15 cellular contexts compared by ENCODE assay signal in the genomic region with DNA sequence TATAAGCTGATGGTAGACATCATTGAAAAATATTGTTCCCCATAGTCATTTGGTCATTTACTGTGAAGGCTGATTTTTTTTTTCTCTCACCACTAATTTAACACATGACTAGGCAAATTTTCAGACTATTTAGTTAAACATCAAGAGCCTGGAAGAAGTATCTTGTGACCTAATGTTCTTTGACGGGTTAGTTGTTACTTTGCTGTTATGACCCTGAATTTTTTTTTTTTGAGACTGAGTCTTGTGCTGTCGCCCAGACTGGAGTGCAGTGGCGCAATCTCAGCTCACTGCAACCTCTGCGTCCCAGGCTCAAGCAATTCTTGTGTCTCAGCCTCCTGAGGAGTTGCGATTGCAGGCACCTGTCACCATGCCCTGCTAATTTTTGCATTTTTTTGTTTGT.
DNase-seq lines count a peak whose midpoint lies in the region; ATAC-seq, FAIRE-seq and TF ChIP-seq lines count a peak whose summit lies in the region.
"Had no signal": no experiment of that assay in that cellular context is flagged by ENCODE, and none has a peak within 500 bp of the region (broad histone marks: within the 10 kb centered on the region; RNA-seq: fewer than 3 reads in every experiment).

No MANE protein-coding gene starts in this region.

- WGBS in HepG2 (ENCODE audit: low lambda C conversion rate) = 96% methylated on average over 5 of the region's 5 CpGs
- WGBS in right lobe of liver (ENCODE audit: insufficient coverage, low coverage, low lambda C conversion rate, missing lambda C conversion rate) = 88% methylated on average over 5 of the region's 5 CpGs
- WGBS in suprapubic skin = 99% methylated on average over 5 of the region's 5 CpGs

- in situ Hi-C loops in HepG2 (cut with HindIII; ENCODE audit: extremely low pct_ligation_motif_present, low pct_unique_long_range_greater_than_20kb) = no loop called here

- H3K9ac ChIP-seq in HepG2 (ENCODE audit: insufficient read depth, low read depth, low read length) = no peak overlapping the region

- H3K4me2 ChIP-seq in HepG2 (ENCODE audit: low read depth, low read length) = no peak overlapping the region

- CTCF ChIA-PET in HepG2 (lab: Yijun Ruan, JAX; ENCODE audit: low intra/inter-chr PET ratio, low total read pairs) = no interaction called here

- H4K20me1 ChIP-seq in HepG2 (ENCODE audit: insufficient read depth, low read length) = no peaks in the 10 kb centered on the region

- POLR2A ChIA-PET in HepG2 (lab: Yijun Ruan, JAX) = no interaction called here

- TF ChIP-seq RAD21 in HepG2 (CRISPR knock-in tag; IDR thresholded peaks at IDR 0.05) = no peak

- intact Hi-C loops in HepG2 (cut with micrococcal nuclease; ENCODE audit: unreplicated experiment) (no loop called here), right lobe of liver (cut with DNase I) (no loop called here)

- ATAC-seq in HepG2 = no peak
- ATAC-seq in right lobe of liver = no peak
- no peak for ATAC-seq in GM19324 (IDR thresholded peaks at IDR 0.05; ENCODE audit: low FRiP score, unreplicated experiment)
- ATAC-seq: GM12878 had no signal

- H3K79me2 ChIP-seq in HepG2 (ENCODE audit: insufficient read depth, low read length) = no peaks in the 10 kb centered on the region

- H3K4me3 ChIP-seq in HepG2 (replicated peaks in 1 of 3; ENCODE audit: insufficient read depth in 1 of 3, low read depth in 2 of 3, low read length in 3 of 3) = no peak overlapping the region
- H3K4me3 ChIP-seq in right lobe of liver = no peak overlapping the region
- no peak overlapping the region for H3K4me3 ChIP-seq in suprapubic skin
- H3K4me3 ChIP-seq: GM12878, HAP-1 had no signal

- no TSS peak for BruUV-seq in HepG2 (replicated peaks; lab: Mats Ljungman, UMichigan)

- H3K9me3 ChIP-seq in HepG2 (ENCODE audit: low read length) = no peaks in the 10 kb centered on the region
- no peaks in the 10 kb centered on the region for H3K9me3 ChIP-seq in right lobe of liver
- no peaks in the 10 kb centered on the region for H3K9me3 ChIP-seq in suprapubic skin
- H3K9me3 ChIP-seq: HAP-1 had no signal

- TF ChIP-seq CTCF in HepG2 (CRISPR knock-in tag; IDR thresholded peaks at IDR 0.05) (no peak), right lobe of liver (IDR thresholded peaks at IDR 0.05) (no peak), suprapubic skin (IDR thresholded peaks at IDR 0.05) (no peak)

- DNase-seq in HepG2 (ENCODE audit: low spot score) (no peak), right lobe of liver (no peak), retina (peak; percentile 1), suprapubic skin (ENCODE audit: low spot score in 2 of 2) (no peak)
- DNase-seq in activated naive CD4-positive, alpha-beta T cell treated with Interleukin-2 at 50 U/mL for 16 hours = no peak
- DNase-seq: C1 segment of cervical spinal cord; CD4-positive, alpha-beta T cell; DMS79 had no signal

- TF ChIP-seq POLR2A in HepG2 (IDR thresholded peaks at IDR 0.05; ENCODE audit: insufficient read depth in 1 of 2, low read depth in 2 of 2, low read length in 2 of 2) (no peak), right lobe of liver (IDR thresholded peaks at IDR 0.05) (no peak), suprapubic skin (IDR thresholded peaks at IDR 0.05) (no peak)

- FAIRE-seq in HepG2 (lab: Jason Lieb, UNC) (no peak), islet of Langerhans (lab: Jason Lieb, UNC) (peak; percentile 9)
- FAIRE-seq: GM12878, GM18507, H1 had no signal

- H2AFZ ChIP-seq in HepG2 (ENCODE audit: low read length) = no peak overlapping the region

- H3K36me3 ChIP-seq in HepG2 (replicated peaks in 1 of 2; ENCODE audit: control insufficient read depth in 1 of 2, insufficient read depth in 2 of 2, low read length in 2 of 2) = peaks cover 0 to 24% of the 10 kb centered on the region in 2 experiments; a peak in 3 of 5 replicates
- H3K36me3 ChIP-seq in right lobe of liver = peaks cover 0 to 16% (median 0%) of the 10 kb centered on the region in 4 donors
- peaks cover 16% of the 10 kb centered on the region for H3K36me3 ChIP-seq in suprapubic skin

- H3K27ac ChIP-seq in HepG2 (ENCODE audit: extremely low read length, insufficient read depth, low read length) (no peak overlapping the region), right lobe of liver (no peak overlapping the region), suprapubic skin (no peak overlapping the region)
- H3K27ac ChIP-seq: 22Rv1 had no signal

- H3K4me1 ChIP-seq in HepG2 (ENCODE audit: insufficient read depth, low read length) (no peaks in the 10 kb centered on the region), right lobe of liver (no peaks in the 10 kb centered on the region), suprapubic skin (no peaks in the 10 kb centered on the region)
- H3K4me1 ChIP-seq: HAP-1 had no signal

- H3K27me3 ChIP-seq in HepG2 (ENCODE audit: control insufficient read depth in 1 of 2, insufficient read depth in 2 of 2, low read length in 2 of 2) (no peaks in the 10 kb centered on the region), right lobe of liver (no peaks in the 10 kb centered on the region), suprapubic skin (no peaks in the 10 kb centered on the region)

- TF ChIP-seq EP300 in HepG2 (IDR thresholded peaks at IDR 0.05; ENCODE audit: low read depth in 2 of 2, low read length in 2 of 2) (no peak), HepG2 (CRISPR knock-in tag; IDR thresholded peaks at IDR 0.05; ENCODE audit: borderline replicate concordance) (no peak), suprapubic skin (IDR thresholded peaks at IDR 0.05) (no peak)

TF ChIP-seq in HepG2, 621 proteins besides CTCF, POLR2A, EP300 and RAD21:
- TF ChIP-seq FOXO1 (CRISPR knock-in tag; IDR thresholded peaks at IDR 0.05) = no peak
- 0 out of 2 replicates have a peak, but pooled peaks have one; percentile 33 for TF ChIP-seq NFE2L2 (IDR thresholded peaks at IDR 0.05; ENCODE audit: low read length)
- TF ChIP-seq ZNF510 (CRISPR knock-in tag; IDR thresholded peaks at IDR 0.05; ENCODE audit: low read depth) = no peak
- no peak for TF ChIP-seq SP5 (CRISPR knock-in tag; IDR thresholded peaks at IDR 0.05; ENCODE audit: borderline replicate concordance, low read depth)
- TF ChIP-seq KDM5A (IDR thresholded peaks at IDR 0.05; ENCODE audit: borderline replicate concordance, low read length) = no peak
- TF ChIP-seq, protein P1, sequence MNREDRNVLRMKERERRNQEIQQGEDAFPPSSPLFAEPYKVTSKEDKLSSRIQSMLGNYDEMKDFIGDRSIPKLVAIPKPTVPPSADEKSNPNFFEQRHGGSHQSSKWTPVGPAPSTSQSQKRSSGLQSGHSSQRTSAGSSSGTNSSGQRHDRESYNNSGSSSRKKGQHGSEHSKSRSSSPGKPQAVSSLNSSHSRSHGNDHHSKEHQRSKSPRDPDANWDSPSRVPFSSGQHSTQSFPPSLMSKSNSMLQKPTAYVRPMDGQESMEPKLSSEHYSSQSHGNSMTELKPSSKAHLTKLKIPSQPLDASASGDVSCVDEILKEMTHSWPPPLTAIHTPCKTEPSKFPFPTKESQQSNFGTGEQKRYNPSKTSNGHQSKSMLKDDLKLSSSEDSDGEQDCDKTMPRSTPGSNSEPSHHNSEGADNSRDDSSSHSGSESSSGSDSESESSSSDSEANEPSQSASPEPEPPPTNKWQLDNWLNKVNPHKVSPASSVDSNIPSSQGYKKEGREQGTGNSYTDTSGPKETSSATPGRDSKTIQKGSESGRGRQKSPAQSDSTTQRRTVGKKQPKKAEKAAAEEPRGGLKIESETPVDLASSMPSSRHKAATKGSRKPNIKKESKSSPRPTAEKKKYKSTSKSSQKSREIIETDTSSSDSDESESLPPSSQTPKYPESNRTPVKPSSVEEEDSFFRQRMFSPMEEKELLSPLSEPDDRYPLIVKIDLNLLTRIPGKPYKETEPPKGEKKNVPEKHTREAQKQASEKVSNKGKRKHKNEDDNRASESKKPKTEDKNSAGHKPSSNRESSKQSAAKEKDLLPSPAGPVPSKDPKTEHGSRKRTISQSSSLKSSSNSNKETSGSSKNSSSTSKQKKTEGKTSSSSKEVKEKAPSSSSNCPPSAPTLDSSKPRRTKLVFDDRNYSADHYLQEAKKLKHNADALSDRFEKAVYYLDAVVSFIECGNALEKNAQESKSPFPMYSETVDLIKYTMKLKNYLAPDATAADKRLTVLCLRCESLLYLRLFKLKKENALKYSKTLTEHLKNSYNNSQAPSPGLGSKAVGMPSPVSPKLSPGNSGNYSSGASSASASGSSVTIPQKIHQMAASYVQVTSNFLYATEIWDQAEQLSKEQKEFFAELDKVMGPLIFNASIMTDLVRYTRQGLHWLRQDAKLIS (CRISPR knock-in tag; IDR thresholded peaks at IDR 0.05) = no peak
